In genomic region chr12:58933068-58933681, GRCh38 we compare ENCODE assay signal across 1 cellular context.
TF ChIP-seq lines count a peak whose summit lies in the region.

No MANE protein-coding gene starts in this region.

TF ChIP-seq in HEK293, 187 proteins besides CTCF, POLR2A, EP300 and RAD21 (continued from another document):
- peak; percentile 42; the same call in 1 of the 2 replicates for TF ChIP-seq KLF10 (tag by site-specific recombination; IDR thresholded peaks at IDR 0.05)
- TF ChIP-seq ZNF169 (tag by site-specific recombination; IDR thresholded peaks at IDR 0.05): no peak
